8 cellular contexts compared by ENCODE assay signal in the genomic region with DNA sequence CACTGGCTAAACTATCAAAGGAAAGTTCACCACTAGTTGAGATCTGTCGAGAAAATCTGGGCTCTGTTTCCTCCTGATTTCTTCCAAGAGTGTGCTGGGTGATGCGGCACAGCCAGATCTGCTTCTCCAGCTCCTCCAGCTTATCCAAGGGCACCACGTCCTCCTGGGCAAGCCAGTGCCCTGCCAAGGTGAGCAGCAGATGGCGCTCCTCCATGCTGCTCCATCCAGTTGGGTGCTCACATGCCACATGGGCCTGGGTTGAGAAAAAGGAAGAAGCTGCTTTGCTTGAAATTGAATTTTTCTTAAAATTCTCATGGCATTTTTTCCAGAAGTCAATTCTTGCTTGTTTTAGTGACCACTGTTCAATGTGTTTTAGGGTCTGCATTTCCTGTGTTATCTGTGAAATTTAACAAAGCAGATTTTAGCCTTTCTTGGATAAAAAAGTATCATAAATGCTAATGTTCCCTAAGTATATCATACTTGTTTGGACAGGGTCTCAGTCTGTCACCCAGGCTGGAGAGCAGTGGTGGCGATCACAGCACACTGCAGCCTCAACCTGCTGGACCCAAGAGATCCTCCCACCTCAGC. TPM values are rescaled to one million over a fixed set of nuclear protein-coding genes. Genes with fewer than 3 reads are reported as not detected.
DNase-seq lines count a peak whose midpoint lies in the region; ATAC-seq, FAIRE-seq and TF ChIP-seq lines count a peak whose summit lies in the region.

No MANE protein-coding gene starts in this region.

- WGBS in H1 (ENCODE audit: extremely low coverage in 1 of 2, insufficient coverage in 1 of 2, insufficient read length in 1 of 2, insufficient replicate concordance in 2 of 2, low coverage in 1 of 2, low lambda C conversion rate in 2 of 2, missing lambda C conversion rate in 1 of 2), 2 experiments: 76% methylated on average over 5 of the region's 5 CpGs; no CpG with 5 or more reads in 1 of the 2 experiments

- no peak overlapping the region for H3K27ac ChIP-seq in KMS-11
- no peak overlapping the region for H3K27ac ChIP-seq in H1 (ENCODE audit: low read depth, low read length)

- no peak overlapping the region for H3K9ac ChIP-seq in KMS-11
- no peak overlapping the region for H3K9ac ChIP-seq in H1 (replicated peaks in 1 of 4; ENCODE audit: extremely low read depth in 1 of 4, low read depth in 3 of 4, low read length in 3 of 4)

- H2BK15ac ChIP-seq in H1 (ENCODE audit: low read length): no peak overlapping the region

- no peak overlapping the region for H3K56ac ChIP-seq in H1 (replicated peaks; ENCODE audit: insufficient read length, low read depth, low read length)

- H2BK120ac ChIP-seq in H1 (replicated peaks; ENCODE audit: low read depth, low read length): no peak overlapping the region

- H3K9me3 ChIP-seq in H1 (ENCODE audit: insufficient read depth in 2 of 2, low read depth in 1 of 2, low read length in 1 of 2): no peaks in the 10 kb centered on the region

- no peak for FAIRE-seq in H1 (lab: Jason Lieb, UNC)

- no peak overlapping the region for H3K4me3 ChIP-seq in KMS-11 (IDR thresholded peaks at IDR 0.05; ENCODE audit: insufficient read depth, low read depth, low read length)
- no peak overlapping the region for H3K4me3 ChIP-seq in H1 (ENCODE audit: extremely low read depth in 1 of 4, insufficient read depth in 2 of 4, low read depth in 3 of 4, low read length in 4 of 4)

- no peak overlapping the region for H4K8ac ChIP-seq in H1 (ENCODE audit: extremely low read depth, insufficient read depth, low read length)

- no peak overlapping the region for H3K4ac ChIP-seq in H1 (replicated peaks; ENCODE audit: insufficient read length, low read depth, low read length)

- no peaks in the 10 kb centered on the region for H3K79me2 ChIP-seq in KMS-11 (ENCODE audit: insufficient read depth, low read depth)
- no peaks in the 10 kb centered on the region for H3K79me2 ChIP-seq in H1 (ENCODE audit: control insufficient read depth in 1 of 2, insufficient read depth in 2 of 2, low read length in 2 of 2)

- TF ChIP-seq RAD21 in H1 (IDR thresholded peaks at IDR 0.05 in 1 of 2, conservative IDR thresholded peaks at IDR 0.05 in 1 of 2; ENCODE audit: low read depth in 2 of 2, low read length in 2 of 2): peak; percentile 54 to 69

- TF ChIP-seq EP300 in H1 (IDR thresholded peaks at IDR 0.05; ENCODE audit: borderline replicate concordance in 1 of 2, low read depth in 2 of 2, low read length in 2 of 2): no peak

- no peaks in the 10 kb centered on the region for H3K23me2 ChIP-seq in H1 (ENCODE audit: low read depth, low read length)

- H3K4me2 ChIP-seq in KMS-11 (no peak overlapping the region), H1 (ENCODE audit: insufficient read depth in 1 of 2, low read depth in 2 of 2, low read length in 2 of 2) (no peak overlapping the region)

- H2AFZ ChIP-seq in KMS-11 (ENCODE audit: low read depth) (no peak overlapping the region), H1 (ENCODE audit: low read length) (no peak overlapping the region)

- ATAC-seq in HG03175 (IDR thresholded peaks at IDR 0.05; ENCODE audit: unreplicated experiment) (no peak), GM21529 (IDR thresholded peaks at IDR 0.05; ENCODE audit: unreplicated experiment) (no peak), GM19397 (IDR thresholded peaks at IDR 0.05; ENCODE audit: unreplicated experiment) (no peak)

- H3K27me3 ChIP-seq in KMS-11 (ENCODE audit: insufficient read depth, low read depth) (no peaks in the 10 kb centered on the region), H1 (replicated peaks in 1 of 4; ENCODE audit: control insufficient read depth in 3 of 4, extremely low read depth in 1 of 4, insufficient read depth in 3 of 4, low read length in 3 of 4) (no peaks in the 10 kb centered on the region)

- H2AK5ac ChIP-seq in H1 (ENCODE audit: low read depth, low read length): no peak overlapping the region

- H4K5ac ChIP-seq in H1 (ENCODE audit: insufficient read length, low read depth, low read length): no peak overlapping the region

- no peaks in the 10 kb centered on the region for H4K20me1 ChIP-seq in KMS-11 (ENCODE audit: insufficient read depth)
- no peaks in the 10 kb centered on the region for H4K20me1 ChIP-seq in H1 (replicated peaks in 1 of 2; ENCODE audit: control insufficient read depth in 1 of 2, insufficient read depth in 2 of 2, low read length in 2 of 2)

- TF ChIP-seq CTCF in KMS-11 (conservative IDR thresholded peaks at IDR 0.05; ENCODE audit: low read depth, low read length): peak; percentile 77
- peak; percentile 69 to 88 (median 75) for TF ChIP-seq CTCF in H1 (IDR thresholded peaks at IDR 0.05; ENCODE audit: control extremely low read depth in 1 of 3, insufficient read depth in 1 of 3, low read depth in 1 of 3, low read length in 3 of 3)

- H3K18ac ChIP-seq in H1 (ENCODE audit: extremely low read depth, low read length): no peak overlapping the region

- CTCF ChIA-PET in H1 (lab: Charles Lee; ENCODE audit: partially characterized antibody): interaction anchor here (0.6 to 2.5 kb wide), 11 partner anchors 8 to 257 kb away, joined by 3 to 15 read pairs (median 5); partner anchors contain the start of gene TRIM69

- H3K23ac ChIP-seq in H1 (ENCODE audit: insufficient read length): no peak overlapping the region

- no peak for TF ChIP-seq POLR2A in H1 (IDR thresholded peaks at IDR 0.05; ENCODE audit: control extremely low read depth in 1 of 2, low read depth in 2 of 2, low read length in 2 of 2)

- no peak overlapping the region for H2BK12ac ChIP-seq in H1 (ENCODE audit: low read depth, low read length)

- H3K79me1 ChIP-seq in H1 (ENCODE audit: low read depth, low read length): no peaks in the 10 kb centered on the region

- POLR2A ChIA-PET in H1 (lab: Charles Lee; ENCODE audit: partially characterized antibody): no interaction called here

- H3K36me3 ChIP-seq in KMS-11 (ENCODE audit: insufficient read depth) (no peaks in the 10 kb centered on the region), H1 (ENCODE audit: control insufficient read depth in 2 of 4, insufficient read depth in 4 of 4, low read length in 3 of 4) (peaks cover 7 to 37% (median 25%) of the 10 kb centered on the region in 4 experiments; a peak in 7 of 8 replicates)

- no peak overlapping the region for H4K91ac ChIP-seq in H1 (replicated peaks; ENCODE audit: insufficient read length, low read length)

- H3K4me1 ChIP-seq in KMS-11 (ENCODE audit: low read depth, poor library complexity, severe bottlenecking) (peaks cover 1% of the 10 kb centered on the region), H1 (replicated peaks in 1 of 4; ENCODE audit: control insufficient read depth in 3 of 4, insufficient read depth in 4 of 4, low read length in 3 of 4) (no peaks in the 10 kb centered on the region)

- no peak overlapping the region for H2BK20ac ChIP-seq in H1 (ENCODE audit: low read length)

- H3K14ac ChIP-seq in H1 (ENCODE audit: insufficient read length): no peak overlapping the region

- H2BK5ac ChIP-seq in H1 (ENCODE audit: low read depth, low read length): no peak overlapping the region

- DNase-seq in DMS53 treated with DMSO at 0.1 percent for 48 hours (lab: John Stamatoyannopoulos, UW; ENCODE audit: unreplicated experiment) (peak; percentile 0), H1 (ENCODE audit: low read depth in 1 of 2, low spot score in 2 of 2) (peak; percentile 21 to 70), pons (ENCODE audit: low spot score) (peak; percentile 13)
- peak; percentile 51 to 55 for DNase-seq in activated CD4-positive, alpha-beta T cell treated with anti-CD3 and anti-CD28 coated beads for 4 hours

TF ChIP-seq in H1, 55 proteins besides CTCF, POLR2A, EP300 and RAD21:
- TF ChIP-seq, protein P1, sequence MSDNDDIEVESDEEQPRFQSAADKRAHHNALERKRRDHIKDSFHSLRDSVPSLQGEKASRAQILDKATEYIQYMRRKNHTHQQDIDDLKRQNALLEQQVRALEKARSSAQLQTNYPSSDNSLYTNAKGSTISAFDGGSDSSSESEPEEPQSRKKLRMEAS (IDR thresholded peaks at IDR 0.05): peak; percentile 57
- TF ChIP-seq CTBP2 (IDR thresholded peaks at IDR 0.05; ENCODE audit: borderline replicate concordance, insufficient read depth, insufficient read length, low read length): no peak

RNA-seq across cellular contexts. Expression of gene EIF3J, which starts 47.3 kb away (rescaled TPM):
- total RNA-seq in H1 (2021; fragmentation: NEBNext Ultra II Directional; extraction: Animal tissue kit (Norgen Biotek cat#: 25700)): 109 and 119 TPM in 2 replicates
- 15.6 and 26.8 TPM in 2 replicates for polyA plus RNA-seq in H1 (2011; rRNA removed)
- polyA plus RNA-seq in H1 (2011; cell fraction: cytosol; rRNA removed): 30.5 TPM
- 8.0 TPM for polyA plus RNA-seq in H1 (2011; cell fraction: nucleus; rRNA removed)
- 44.1 to 74.9 TPM (median 45.4 TPM) in 4 replicates for polyA plus RNA-seq in H1 (2012, experiment 1 of 2)
- 12.0 TPM for polyA plus RNA-seq in H1 (2012, experiment 2 of 2)
- 49.8 TPM for polyA plus RNA-seq in H1 (2013, experiment 1 of 2)
- polyA plus RNA-seq in H1 (2013, experiment 2 of 2): 48.1 TPM
- polyA minus RNA-seq in H1 (2011; rRNA and poly(A)+ RNA removed): 38.8 and 48.6 TPM in 2 replicates
- polyA minus RNA-seq in H1 (2011; cell fraction: cytosol; rRNA and poly(A)+ RNA removed): 21.1 TPM
- polyA minus RNA-seq in H1 (2011; cell fraction: nucleus; rRNA and poly(A)+ RNA removed): 46.2 TPM

Comparison
In these comparisons a context has a peak if more than half of its experiments do, and no peak if none do; other contexts are left out.
1. DNase-seq: peak in every context shown above with its lines; median percentile 53 in activated CD4-positive, alpha-beta T cell treated with anti-CD3 and anti-CD28 coated beads for 4 hours; 46 in H1; 13 in pons; 0 in DMS53 treated with DMSO at 0.1 percent for 48 hours.